In the genomic region with DNA sequence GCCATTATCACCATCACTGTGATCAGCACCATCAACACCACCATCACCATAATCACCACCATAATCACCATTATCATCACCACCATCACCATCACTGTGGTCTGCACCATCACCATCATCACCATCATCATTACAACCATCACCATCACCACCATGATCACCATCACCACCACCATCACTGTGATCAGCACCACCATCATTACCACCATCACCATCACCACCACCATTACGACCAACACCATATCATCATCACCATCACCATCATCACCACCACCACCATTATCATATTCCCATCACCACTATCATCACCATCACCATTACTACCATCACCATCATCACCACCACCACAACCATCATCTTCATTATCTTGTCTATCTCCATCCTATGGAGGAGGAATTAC, we compare ENCODE assay signal across 21 cellular contexts.
DNase-seq lines count a peak whose midpoint lies in the region; ATAC-seq, FAIRE-seq and TF ChIP-seq lines count a peak whose summit lies in the region.
"Had no signal": no experiment of that assay in that cellular context is flagged by ENCODE, and none has a peak within 500 bp of the region (broad histone marks: within the 10 kb centered on the region; RNA-seq: fewer than 3 reads in every experiment).

No MANE protein-coding gene starts in this region.

- H3K4me3 Mint-ChIP-seq in WTC11: no peak overlapping the region
- no peak overlapping the region for H3K4me3 Mint-ChIP-seq in CD4-positive, alpha-beta memory T cell
- H3K4me3 Mint-ChIP-seq: B cell; CD4-positive, alpha-beta T cell; CD8-positive, alpha-beta memory T cell had no signal

- no peak for TF ChIP-seq RAD21 in HepG2 (CRISPR knock-in tag; IDR thresholded peaks at IDR 0.05)

- CTCF ChIA-PET in HepG2 (lab: Yijun Ruan, JAX; ENCODE audit: low intra/inter-chr PET ratio, low total read pairs) (no interaction called here), WTC11 (lab: Charles Lee) (no interaction called here)
- CTCF ChIA-PET in CD4-positive, alpha-beta memory T cell (lab: Charles Lee; ENCODE audit: partially characterized antibody): no interaction called here

- H3K27me3 ChIP-seq in HepG2 (ENCODE audit: control insufficient read depth in 1 of 2, insufficient read depth in 2 of 2, low read length in 2 of 2) (peaks cover 4 to 39% of the 10 kb centered on the region in 2 experiments; a peak in 3 of 5 replicates), right lobe of liver (no peaks in the 10 kb centered on the region), colonic mucosa (no peaks in the 10 kb centered on the region)
- H3K27me3 ChIP-seq in CD4-positive, alpha-beta memory T cell (ENCODE audit: insufficient read depth, low read length): no peaks in the 10 kb centered on the region
- H3K27me3 ChIP-seq: BLaER1 treated with 17β-estradiol and CSF1 and Interleukin-3, amounts not matched to agents 10 nM and 100 nM had no signal

- H3K36me3 ChIP-seq in HepG2 (replicated peaks in 1 of 2; ENCODE audit: control insufficient read depth in 1 of 2, insufficient read depth in 2 of 2, low read length in 2 of 2) (no peaks in the 10 kb centered on the region), right lobe of liver (no peaks in the 10 kb centered on the region), colonic mucosa (no peaks in the 10 kb centered on the region)
- H3K36me3 ChIP-seq in CD4-positive, alpha-beta memory T cell (ENCODE audit: insufficient read depth, low read length): no peaks in the 10 kb centered on the region
- H3K36me3 ChIP-seq: BLaER1 treated with 17β-estradiol and CSF1 and Interleukin-3, amounts not matched to agents 10 nM and 100 nM had no signal

- H3K4me3 ChIP-seq in HepG2 (replicated peaks in 1 of 3; ENCODE audit: insufficient read depth in 1 of 3, low read depth in 2 of 3, low read length in 3 of 3): no peak overlapping the region
- H3K4me3 ChIP-seq in right lobe of liver: no peak overlapping the region
- H3K4me3 ChIP-seq in CD4-positive, alpha-beta memory T cell (ENCODE audit: low read length in 2 of 2): no peak overlapping the region
- no peak overlapping the region for H3K4me3 ChIP-seq in colonic mucosa
- H3K4me3 ChIP-seq: A549; BLaER1 treated with 17β-estradiol and CSF1 and Interleukin-3, amounts not matched to agents 10 nM and 100 nM; GM12878 had no signal

- H3K79me2 ChIP-seq in HepG2 (ENCODE audit: insufficient read depth, low read length): no peaks in the 10 kb centered on the region

- no peak for TF ChIP-seq CTCF in HepG2 (CRISPR knock-in tag; IDR thresholded peaks at IDR 0.05)
- no peak for TF ChIP-seq CTCF in right lobe of liver (IDR thresholded peaks at IDR 0.05)
- TF ChIP-seq CTCF in WTC11 (IDR thresholded peaks at IDR 0.05): no peak
- TF ChIP-seq CTCF in colonic mucosa (IDR thresholded peaks at IDR 0.05): no peak

- H3K36me3 Mint-ChIP-seq in WTC11: peaks cover 34% of the 10 kb centered on the region
- H3K36me3 Mint-ChIP-seq in CD4-positive, alpha-beta memory T cell: no peaks in the 10 kb centered on the region
- H3K36me3 Mint-ChIP-seq: CD8-positive, alpha-beta memory T cell had no signal

- no peak overlapping the region for H3K4me2 ChIP-seq in HepG2 (ENCODE audit: low read depth, low read length)
- H3K4me2 ChIP-seq: A549; BLaER1 treated with 17β-estradiol and CSF1 and Interleukin-3, amounts not matched to agents 10 nM and 100 nM had no signal

- BruUV-seq in HepG2 (replicated peaks; lab: Mats Ljungman, UMichigan): no TSS peak

- H3K27ac ChIP-seq in HepG2 (ENCODE audit: extremely low read length, insufficient read depth, low read length) (no peak overlapping the region), right lobe of liver (no peak overlapping the region), colonic mucosa (no peak overlapping the region)
- no peak overlapping the region for H3K27ac ChIP-seq in CD4-positive, alpha-beta memory T cell (ENCODE audit: low read depth, low read length)
- H3K27ac ChIP-seq: 22Rv1; A549; BLaER1 treated with 17β-estradiol and CSF1 and Interleukin-3, amounts not matched to agents 10 nM and 100 nM; C4-2B had no signal

- no peaks in the 10 kb centered on the region for H3K9me3 ChIP-seq in HepG2 (ENCODE audit: low read length)
- H3K9me3 ChIP-seq in right lobe of liver: no peaks in the 10 kb centered on the region
- H3K9me3 ChIP-seq in CD4-positive, alpha-beta memory T cell (ENCODE audit: control insufficient read depth in 1 of 2, low read length in 2 of 2): no peaks in the 10 kb centered on the region
- no peaks in the 10 kb centered on the region for H3K9me3 ChIP-seq in colonic mucosa
- H3K9me3 ChIP-seq: A549; BLaER1 treated with 17β-estradiol and CSF1 and Interleukin-3, amounts not matched to agents 10 nM and 100 nM had no signal

- no peaks in the 10 kb centered on the region; the same call in 1 of the 2 replicates for H3K27me3 Mint-ChIP-seq in WTC11 (ENCODE audit: low read depth)
- H3K27me3 Mint-ChIP-seq in CD4-positive, alpha-beta memory T cell: peaks cover 0 to 2% of the 10 kb centered on the region in 2 donors
- H3K27me3 Mint-ChIP-seq: B cell; CD4-positive, alpha-beta T cell had no signal

- TF ChIP-seq POLR2A in HepG2 (IDR thresholded peaks at IDR 0.05; ENCODE audit: insufficient read depth in 1 of 2, low read depth in 2 of 2, low read length in 2 of 2) (no peak), right lobe of liver (IDR thresholded peaks at IDR 0.05) (no peak)

- H3K4me1 ChIP-seq in HepG2 (ENCODE audit: insufficient read depth, low read length) (no peaks in the 10 kb centered on the region), right lobe of liver (no peaks in the 10 kb centered on the region), colonic mucosa (no peaks in the 10 kb centered on the region)
- no peaks in the 10 kb centered on the region for H3K4me1 ChIP-seq in CD4-positive, alpha-beta memory T cell (ENCODE audit: insufficient read depth, low read length)
- H3K4me1 ChIP-seq: A549; BLaER1 treated with 17β-estradiol and CSF1 and Interleukin-3, amounts not matched to agents 10 nM and 100 nM had no signal

- TF ChIP-seq EP300 in HepG2 (IDR thresholded peaks at IDR 0.05; ENCODE audit: low read depth in 2 of 2, low read length in 2 of 2): no peak
- no peak for TF ChIP-seq EP300 in HepG2 (CRISPR knock-in tag; IDR thresholded peaks at IDR 0.05; ENCODE audit: borderline replicate concordance)

- in situ Hi-C loops in HepG2 (cut with HindIII; ENCODE audit: extremely low pct_ligation_motif_present, low pct_unique_long_range_greater_than_20kb): no loop called here

- no peaks in the 10 kb centered on the region for H4K20me1 ChIP-seq in HepG2 (ENCODE audit: insufficient read depth, low read length)
- H4K20me1 ChIP-seq: BLaER1 treated with 17β-estradiol and CSF1 and Interleukin-3, amounts not matched to agents 10 nM and 100 nM had no signal

- H3K27ac Mint-ChIP-seq in WTC11: no peak overlapping the region
- H3K27ac Mint-ChIP-seq in CD4-positive, alpha-beta memory T cell: no peak overlapping the region
- H3K27ac Mint-ChIP-seq: B cell; CD4-positive, alpha-beta T cell; CD8-positive, alpha-beta memory T cell had no signal

- no peaks in the 10 kb centered on the region for H3K9me3 Mint-ChIP-seq in WTC11
- no peaks in the 10 kb centered on the region for H3K9me3 Mint-ChIP-seq in CD4-positive, alpha-beta memory T cell
- H3K9me3 Mint-ChIP-seq: CD4-positive, alpha-beta T cell; CD8-positive, alpha-beta memory T cell had no signal

- peaks cover 12% of the 10 kb centered on the region for H3K4me1 Mint-ChIP-seq in WTC11
- no peaks in the 10 kb centered on the region for H3K4me1 Mint-ChIP-seq in CD4-positive, alpha-beta memory T cell
- H3K4me1 Mint-ChIP-seq: B cell; CD8-positive, alpha-beta memory T cell had no signal

- DNase-seq in HepG2 (ENCODE audit: low spot score) (no peak), right lobe of liver (no peak), WTC11 (ENCODE audit: low spot score) (no peak), colonic mucosa (no peak)
- no peak for DNase-seq in CD4-positive, alpha-beta memory T cell
- DNase-seq: AML-193, COR-L47, DMS 273 treated with DMSO at 0.1 percent for 48 hours, DMS79, DND-41, GDM1 had no signal

- H3K9ac ChIP-seq in HepG2 (ENCODE audit: insufficient read depth, low read depth, low read length): no peak overlapping the region
- H3K9ac ChIP-seq in colonic mucosa (ENCODE audit: low read depth in 2 of 2, low read length in 2 of 2): no peak overlapping the region
- H3K9ac ChIP-seq: BLaER1 treated with 17β-estradiol and CSF1 and Interleukin-3, amounts not matched to agents 10 nM and 100 nM had no signal

- POLR2A ChIA-PET in HepG2 (lab: Yijun Ruan, JAX): no interaction called here
- POLR2A ChIA-PET in WTC11 (lab: Charles Lee): no interaction called here
- POLR2A ChIA-PET in CD4-positive, alpha-beta memory T cell (lab: Charles Lee; ENCODE audit: partially characterized antibody): no interaction called here

- no peak for FAIRE-seq in HepG2 (lab: Jason Lieb, UNC)
- FAIRE-seq: A549, GM12878, GM12892, GM18507 had no signal

- no peak overlapping the region for H2AFZ ChIP-seq in HepG2 (ENCODE audit: low read length)

- intact Hi-C loops in HepG2 (cut with micrococcal nuclease; ENCODE audit: unreplicated experiment) (no loop called here), right lobe of liver (cut with DNase I) (no loop called here), colonic mucosa (cut with DNase I) (no loop called here)
- intact Hi-C loops in CD4-positive, alpha-beta memory T cell (cut with micrococcal nuclease): no loop called here

- 79% methylated on average over 1 of the region's 1 CpG for WGBS in HepG2 (ENCODE audit: low lambda C conversion rate)
- WGBS in right lobe of liver (ENCODE audit: insufficient coverage, low coverage, low lambda C conversion rate, missing lambda C conversion rate): 69% methylated on average over 1 of the region's 1 CpG

- no peak for ATAC-seq in HepG2
- no peak for ATAC-seq in right lobe of liver
- no peak for ATAC-seq in WTC11
- ATAC-seq: GM12878 had no signal

TF ChIP-seq in HepG2, 621 proteins besides CTCF, POLR2A, EP300 and RAD21 (continues in another document):
- TF ChIP-seq ZNF781 (CRISPR knock-in tag; IDR thresholded peaks at IDR 0.05; ENCODE audit: borderline replicate concordance, not compliant biosample characterization) (no peak), CREB1 (IDR thresholded peaks at IDR 0.05) (peak; percentile 86), CREB1 (CRISPR knock-in tag; IDR thresholded peaks at IDR 0.05) (no peak), PAX8 (CRISPR knock-in tag; IDR thresholded peaks at IDR 0.05; ENCODE audit: borderline replicate concordance) (no peak)

TF ChIP-seq in WTC11, 78 proteins besides CTCF, POLR2A, EP300 and RAD21:
- 0 out of 2 replicates have a peak, but pooled peaks have one; percentile 10 for TF ChIP-seq ATF3 (CRISPR knock-in tag; conservative IDR thresholded peaks at IDR 0.05)
- TF ChIP-seq NFE2L1 (CRISPR knock-in tag; IDR thresholded peaks at IDR 0.05): 0 out of 2 replicates have a peak, but pooled peaks have one; percentile 41
- no peak for TF ChIP-seq CREB1 (CRISPR knock-in tag; IDR thresholded peaks at IDR 0.05)

Comparison
In these comparisons a context has a peak if more than half of its experiments do, and no peak if none do; other contexts are left out.
1. Of the 50 proteins assayed by ChIP-seq in both HepG2 and WTC11: peak only in HepG2: none; only in WTC11: ATF3 and NFE2L1; in both: none; in neither: 47; mixed calls (peak in some experiments, not most) for 1.